Comparison of ENCODE assay signal across 25 cellular contexts in the genomic region with DNA sequence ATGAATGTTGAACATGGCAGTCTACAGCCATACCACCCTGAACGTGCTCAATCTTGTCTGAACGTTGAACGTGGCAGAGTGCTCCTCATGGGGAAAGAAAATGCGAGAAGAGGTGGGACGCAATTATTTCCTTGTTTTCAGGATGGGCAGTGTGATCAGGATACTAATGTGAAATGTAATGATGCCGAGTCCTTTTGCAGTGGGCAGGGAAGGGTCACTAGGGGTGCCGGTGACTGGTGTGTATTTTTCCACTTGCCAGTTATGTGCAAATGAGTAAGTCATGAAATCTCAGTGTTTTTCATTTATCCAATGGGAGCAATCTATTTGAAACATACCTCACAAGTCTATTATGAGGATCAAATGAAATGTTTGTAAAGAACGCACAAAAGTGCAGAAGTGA.
DNase-seq lines count a peak whose midpoint lies in the region; ATAC-seq, FAIRE-seq and TF ChIP-seq lines count a peak whose summit lies in the region.
"Had no signal": no experiment of that assay in that cellular context is flagged by ENCODE, and none has a peak within 500 bp of the region (broad histone marks: within the 10 kb centered on the region; RNA-seq: fewer than 3 reads in every experiment).

No MANE protein-coding gene starts in this region.

- H3K27me3 ChIP-seq in left lung (no peaks in the 10 kb centered on the region), neural progenitor cell (peaks cover 3% of the 10 kb centered on the region)
- H3K27me3 ChIP-seq: BE2C, Peyer's patch, SJCRH30 had no signal

- no peak overlapping the region for H3K4me3 Mint-ChIP-seq in neural progenitor cell
- no peak overlapping the region for H3K4me3 Mint-ChIP-seq in stimulated activated naive CD8-positive, alpha-beta T cell treated with anti-CD3 and anti-CD28 coated beads, Interleukin-15, amount 100 ng/mL, for 72 hours
- H3K4me3 Mint-ChIP-seq: HFFc6 had no signal

- H3K27ac ChIP-seq in VCaP (peak overlapping the region; percentile 10; the same call in 1 of the 2 replicates), left lung (peak overlapping the region in 1 of 2 donors; percentile 34), caudate nucleus (ENCODE audit: low read depth, low read length) (no peak overlapping the region), neural progenitor cell (no peak overlapping the region)
- H3K27ac ChIP-seq: Peyer's patch, SJCRH30 had no signal

- H4K20me1 ChIP-seq in neural progenitor cell (ENCODE audit: low read depth) = no peaks in the 10 kb centered on the region

- intact Hi-C loops in left lung (cut with DNase I) = loop anchor here in 1 of 2 donors (10.0 kb wide), 1 partner anchor 289 kb away; no protein-coding TSS in a partner anchor

- peaks cover 6% of the 10 kb centered on the region for H3K27me3 Mint-ChIP-seq in neural progenitor cell (ENCODE audit: insufficient read depth, low read depth)
- H3K27me3 Mint-ChIP-seq in stimulated activated naive CD8-positive, alpha-beta T cell treated with anti-CD3 and anti-CD28 coated beads, Interleukin-15, amount 100 ng/mL, for 72 hours = peaks cover 8% of the 10 kb centered on the region

- no peak for TF ChIP-seq POLR2A in GM12891 (IDR thresholded peaks at IDR 0.05; ENCODE audit: low read depth, low read length)

- peak; percentile 41 for FAIRE-seq in GM12891 (lab: Jason Lieb, UNC)
- FAIRE-seq: G401.6, K562 had no signal

- H3K79me2 ChIP-seq in neural progenitor cell (ENCODE audit: low read depth) = no peaks in the 10 kb centered on the region

- H3K4me1 Mint-ChIP-seq in neural progenitor cell = peaks cover 18% of the 10 kb centered on the region
- peaks cover 8% of the 10 kb centered on the region for H3K4me1 Mint-ChIP-seq in stimulated activated naive CD8-positive, alpha-beta T cell treated with anti-CD3 and anti-CD28 coated beads, Interleukin-15, amount 100 ng/mL, for 72 hours

- no peaks in the 10 kb centered on the region for H3K36me3 ChIP-seq in left lung
- H3K36me3 ChIP-seq in neural progenitor cell = no peaks in the 10 kb centered on the region
- H3K36me3 ChIP-seq: BE2C, Peyer's patch, SJCRH30 had no signal

- peak; percentile 14 for ATAC-seq in left lung
- ATAC-seq in stimulated activated naive CD8-positive, alpha-beta T cell treated with anti-CD3 and anti-CD28 coated beads, Interleukin-15, amount 100 ng/mL, for 72 hours = no peak
- ATAC-seq: K562 had no signal

- TF ChIP-seq CTCF in AG10803 (conservative IDR thresholded peaks at IDR 0.05; ENCODE audit: low read length) (peak; percentile 25; the same call in 1 of the 2 replicates), VCaP (conservative IDR thresholded peaks at IDR 0.05) (peak; percentile 32), left lung (IDR thresholded peaks at IDR 0.05) (no peak), neural progenitor cell (IDR thresholded peaks at IDR 0.05) (no peak)

- H3F3A ChIP-seq in neural progenitor cell (ENCODE audit: low read depth) = peaks cover 3% of the 10 kb centered on the region

- H2AFZ ChIP-seq in neural progenitor cell (replicated peaks) = no peak overlapping the region

- no peak overlapping the region for H3K27ac Mint-ChIP-seq in neural progenitor cell
- H3K27ac Mint-ChIP-seq in stimulated activated naive CD8-positive, alpha-beta T cell treated with anti-CD3 and anti-CD28 coated beads, Interleukin-15, amount 100 ng/mL, for 72 hours = no peak overlapping the region
- H3K27ac Mint-ChIP-seq: HFFc6 had no signal

- no peaks in the 10 kb centered on the region for H3K9me3 ChIP-seq in left lung
- H3K9me3 ChIP-seq in neural progenitor cell (ENCODE audit: low read depth) = no peaks in the 10 kb centered on the region
- H3K9me3 ChIP-seq: BE2C, Peyer's patch, SJCRH30 had no signal

- H3K36me3 Mint-ChIP-seq in neural progenitor cell = no peaks in the 10 kb centered on the region

- DNase-seq in AG10803 (ENCODE audit: low read depth) (peak; percentile 9), GM12891 (ENCODE audit: insufficient read length, low spot score) (no peak), left lung (no peak), AML-193 (lab: John Stamatoyannopoulos, UW) (no peak), caudate nucleus (lab: John Stamatoyannopoulos, UW) (no peak), neural progenitor cell (ENCODE audit: low spot score) (no peak)
- DNase-seq in stimulated activated naive CD8-positive, alpha-beta T cell treated with anti-CD3 and anti-CD28 coated beads, Interleukin-15, amount 100 ng/mL, for 72 hours = no peak
- DNase-seq: BE2C; DMS 273 treated with DMSO at 0.1 percent for 48 hours; H7; HFFc6; MM.1S; NCI-H1092; NCI-H1436 treated with DMSO at 0.1 percent for 48 hours; NCI-H2029 treated with DMSO at 0.1 percent for 48 hours; NCI-H226; NCI-H510A treated with DMSO at 0.1 percent for 48 hours; NCI-H774; NK-92 treated with Interleukin-12 subunit alpha and Interleukin-12 subunit beta, amount 100 ng/mL, for 24 hours; Peyer's patch; SJCRH30; T-helper 1 cell had no signal

- no peak overlapping the region for H3K4me2 ChIP-seq in neural progenitor cell

- H3K4me3 ChIP-seq in AG10803 (ENCODE audit: low read length) (no peak overlapping the region), left lung (no peak overlapping the region), neural progenitor cell (no peak overlapping the region)
- H3K4me3 ChIP-seq: K562, Peyer's patch, SJCRH30 had no signal

- no peak overlapping the region for H3K9ac ChIP-seq in neural progenitor cell

- H3K9me3 Mint-ChIP-seq in neural progenitor cell = no peaks in the 10 kb centered on the region
- no peaks in the 10 kb centered on the region for H3K9me3 Mint-ChIP-seq in stimulated activated naive CD8-positive, alpha-beta T cell treated with anti-CD3 and anti-CD28 coated beads, Interleukin-15, amount 100 ng/mL, for 72 hours
- H3K9me3 Mint-ChIP-seq: HFFc6 had no signal

- H3K4me1 ChIP-seq in left lung (peaks cover 0 to 7% of the 10 kb centered on the region in 2 donors), neural progenitor cell (peaks cover 6% of the 10 kb centered on the region)
- H3K4me1 ChIP-seq: BE2C, SJCRH30 had no signal

TF ChIP-seq in GM12891, 5 proteins besides CTCF, POLR2A, EP300 and RAD21:
- TF ChIP-seq SPI1 (IDR thresholded peaks at IDR 0.05; ENCODE audit: low read depth, low read length) (no peak), TAF1 (IDR thresholded peaks at IDR 0.05; ENCODE audit: low read depth, low read length) (no peak), PAX5 (IDR thresholded peaks at IDR 0.05; ENCODE audit: insufficient read depth, low read length, severe bottlenecking) (no peak), POU2F2 (IDR thresholded peaks at IDR 0.05; ENCODE audit: low read depth, low read length) (no peak), POLR2AphosphoS5 (IDR thresholded peaks at IDR 0.05; ENCODE audit: low read depth, low read length) (no peak)

Comparison
In these comparisons a context has a peak if more than half of its experiments do, and no peak if none do; other contexts are left out.
1. CTCF ChIP-seq: peak in AG10803 (single experiment) and VCaP (single experiment); none in left lung (0 of 2) and neural progenitor cell (single experiment).